9 cellular contexts compared by ENCODE assay signal in the genomic region with DNA sequence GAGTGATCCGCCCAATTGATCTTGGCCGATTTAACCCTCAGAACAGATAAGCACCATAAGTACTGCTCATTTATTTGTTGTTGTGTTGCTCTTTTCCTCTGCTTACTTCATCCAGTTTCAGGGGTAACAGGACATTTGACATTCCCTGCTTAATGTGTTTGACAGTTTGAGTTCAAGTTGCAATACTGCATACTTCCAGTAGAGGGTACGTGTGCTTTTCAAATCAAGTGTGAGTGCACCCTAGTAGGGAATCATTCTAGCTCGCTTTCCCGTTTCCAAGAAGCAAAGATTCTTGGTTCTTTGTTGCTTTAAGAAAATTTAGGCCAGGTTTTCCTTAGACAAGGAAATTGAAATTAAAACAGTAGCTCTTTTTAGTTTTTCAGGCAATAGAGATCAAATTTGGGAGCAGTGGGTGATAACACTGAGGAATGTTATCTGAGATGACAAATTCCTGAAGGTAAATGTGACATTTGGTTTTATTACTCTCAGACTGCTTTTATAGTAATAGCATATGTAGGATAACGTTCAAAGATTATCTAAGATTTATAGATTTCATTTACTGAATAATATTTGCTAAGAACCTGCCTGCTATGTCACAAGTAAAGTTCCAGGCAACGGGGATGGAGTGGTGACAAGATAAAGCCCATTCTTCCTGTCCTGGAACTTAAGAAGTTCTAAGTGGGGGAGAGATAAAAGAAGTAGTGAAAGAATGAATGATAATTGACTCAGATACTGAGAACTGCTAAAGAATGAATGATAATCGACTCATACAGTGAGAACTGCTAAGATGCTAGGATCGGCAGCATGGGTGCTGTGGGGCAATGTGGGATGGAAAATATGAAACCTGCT.
A peak's percentile ranks its signal among the peaks of the same experiment; 100 is the strongest.
DNase-seq lines count a peak whose midpoint lies in the region; ATAC-seq and TF ChIP-seq lines count a peak whose summit lies in the region.
"Had no signal": no experiment of that assay in that cellular context is flagged by ENCODE, and none has a peak within 500 bp of the region (broad histone marks: within the 10 kb centered on the region; RNA-seq: fewer than 3 reads in every experiment).

No MANE protein-coding gene starts in this region.

- H3K4me3 ChIP-seq in HFF-Myc (replicated peaks; ENCODE audit: low read depth, low read length), result no peak overlapping the region
- no peak overlapping the region for H3K4me3 ChIP-seq in stomach

- peaks cover 0 to 19% (median 0%) of the 10 kb centered on the region in 3 donors for H3K27me3 ChIP-seq in stomach

- H3K27ac Mint-ChIP-seq in natural killer cell, result no peak overlapping the region
- H3K27ac Mint-ChIP-seq in natural killer cell treated with Interleukin-12 subunit alpha and Interleukin-12 subunit beta and Interleukin-15 and Interleukin-18, amount 100 ng/mL, for 72 hours, result no peak overlapping the region
- H3K27ac Mint-ChIP-seq: stimulated activated naive CD8-positive, alpha-beta T cell treated with anti-CD3 and anti-CD28 coated beads, Interleukin-15, Interleukin-2, amounts not matched to agents 100 ng/mL and 50 ng/mL, for 24 hours had no signal

- no peaks in the 10 kb centered on the region for H3K9me3 Mint-ChIP-seq in natural killer cell
- no peaks in the 10 kb centered on the region for H3K9me3 Mint-ChIP-seq in natural killer cell treated with Interleukin-12 subunit alpha and Interleukin-12 subunit beta and Interleukin-15 and Interleukin-18, amount 100 ng/mL, for 72 hours
- H3K9me3 Mint-ChIP-seq: stimulated activated naive CD8-positive, alpha-beta T cell treated with anti-CD3 and anti-CD28 coated beads, Interleukin-15, Interleukin-2, amounts not matched to agents 100 ng/mL and 50 ng/mL, for 24 hours had no signal

- ATAC-seq in natural killer cell, result peak in 1 of 3 donors; percentile 45
- no peak for ATAC-seq in natural killer cell treated with Interleukin-12 subunit alpha and Interleukin-12 subunit beta and Interleukin-15 and Interleukin-18, amount 100 ng/mL, for 72 hours

- H3K27me3 Mint-ChIP-seq in natural killer cell (ENCODE audit: low read depth in 2 of 2), result peaks cover 0 to 9% of the 10 kb centered on the region in 2 donors
- H3K27me3 Mint-ChIP-seq in natural killer cell treated with Interleukin-12 subunit alpha and Interleukin-12 subunit beta and Interleukin-15 and Interleukin-18, amount 100 ng/mL, for 72 hours, result peaks cover 12 to 19% of the 10 kb centered on the region in 2 donors

- H3K27ac ChIP-seq in stomach, result no peak overlapping the region

- no peaks in the 10 kb centered on the region for H3K36me3 ChIP-seq in stomach

- DNase-seq in natural killer cell (no peak), HFF-Myc (ENCODE audit: extremely low read depth, low read depth) (peak; percentile 50), NCI-H146 (lab: John Stamatoyannopoulos, UW) (peak; percentile 37), amniotic stem cell (lab: John Stamatoyannopoulos, UW) (peak; percentile 37), hepatic stellate cell (ENCODE audit: low spot score) (peak; percentile 31), stomach (no peak)
- DNase-seq in natural killer cell treated with Interleukin-12 subunit alpha and Interleukin-12 subunit beta and Interleukin-15 and Interleukin-18, amount 100 ng/mL, for 72 hours (ENCODE audit: low spot score), result no peak
- DNase-seq in activated naive CD4-positive, alpha-beta T cell treated with anti-CD3 and anti-CD28 coated beads, Interleukin-2, amount 50 U/mL, for 16 hours, result no peak

- H3K9me3 ChIP-seq in stomach, result no peaks in the 10 kb centered on the region

- intact Hi-C loops in natural killer cell (cut with micrococcal nuclease), result loop anchor here (1.0 kb wide), 1 partner anchor 467 kb away; no protein-coding TSS in a partner anchor
- intact Hi-C loops in stomach (cut with DNase I; ENCODE audit: low total_unique reads), result loop anchor here (5.0 kb wide), 1 partner anchor 466 kb away; a partner anchor contains a TSS

- TF ChIP-seq EP300 in stomach (IDR thresholded peaks at IDR 0.05), result no peak

- TF ChIP-seq POLR2A in stomach (IDR thresholded peaks at IDR 0.05), result no peak

- no peaks in the 10 kb centered on the region for H3K4me1 Mint-ChIP-seq in natural killer cell
- no peaks in the 10 kb centered on the region for H3K4me1 Mint-ChIP-seq in natural killer cell treated with Interleukin-12 subunit alpha and Interleukin-12 subunit beta and Interleukin-15 and Interleukin-18, amount 100 ng/mL, for 72 hours (ENCODE audit: low read depth in 2 of 2)

- H3K36me3 Mint-ChIP-seq in natural killer cell, result no peaks in the 10 kb centered on the region
- no peaks in the 10 kb centered on the region for H3K36me3 Mint-ChIP-seq in natural killer cell treated with Interleukin-12 subunit alpha and Interleukin-12 subunit beta and Interleukin-15 and Interleukin-18, amount 100 ng/mL, for 72 hours

- H3K4me1 ChIP-seq in stomach, result no peaks in the 10 kb centered on the region

- no peak overlapping the region for H3K4me3 Mint-ChIP-seq in natural killer cell
- no peak overlapping the region for H3K4me3 Mint-ChIP-seq in natural killer cell treated with Interleukin-12 subunit alpha and Interleukin-12 subunit beta and Interleukin-15 and Interleukin-18, amount 100 ng/mL, for 72 hours
- H3K4me3 Mint-ChIP-seq: stimulated activated naive CD8-positive, alpha-beta T cell treated with anti-CD3 and anti-CD28 coated beads, Interleukin-15, Interleukin-2, amounts not matched to agents 100 ng/mL and 50 ng/mL, for 24 hours had no signal

- TF ChIP-seq CTCF in natural killer cell (IDR thresholded peaks at IDR 0.05), result peak; percentile 58
- peak; percentile 69 for TF ChIP-seq CTCF in HFF-Myc (IDR thresholded peaks at IDR 0.05; ENCODE audit: low read depth, low read length, missing control alignments)
- peak in 5 of 7 experiments; percentile 72 to 93 (median 74) for TF ChIP-seq CTCF in stomach (IDR thresholded peaks at IDR 0.05)

- 30 to 32% (median 31%) methylated on average over 9 of the region's 9 CpGs for WGBS in stomach, 5 donors

Comparison
In these comparisons a context has a peak if more than half of its experiments do, and no peak if none do; other contexts are left out.
1. DNase-seq: peak in HFF-Myc (single experiment), NCI-H146 (single experiment), amniotic stem cell (single experiment) and hepatic stellate cell (single experiment); none in natural killer cell (single experiment), natural killer cell treated with Interleukin-12 subunit alpha and Interleukin-12 subunit beta and Interleukin-15 and Interleukin-18, amount 100 ng/mL, for 72 hours (single experiment), stomach (single experiment) and activated naive CD4-positive, alpha-beta T cell treated with anti-CD3 and anti-CD28 coated beads, Interleukin-2, amount 50 U/mL, for 16 hours (single experiment).
2. Peak in every context shown above with its lines, with median percentiles within 50 percentile points of each other: CTCF ChIP-seq.